In the genomic region with DNA sequence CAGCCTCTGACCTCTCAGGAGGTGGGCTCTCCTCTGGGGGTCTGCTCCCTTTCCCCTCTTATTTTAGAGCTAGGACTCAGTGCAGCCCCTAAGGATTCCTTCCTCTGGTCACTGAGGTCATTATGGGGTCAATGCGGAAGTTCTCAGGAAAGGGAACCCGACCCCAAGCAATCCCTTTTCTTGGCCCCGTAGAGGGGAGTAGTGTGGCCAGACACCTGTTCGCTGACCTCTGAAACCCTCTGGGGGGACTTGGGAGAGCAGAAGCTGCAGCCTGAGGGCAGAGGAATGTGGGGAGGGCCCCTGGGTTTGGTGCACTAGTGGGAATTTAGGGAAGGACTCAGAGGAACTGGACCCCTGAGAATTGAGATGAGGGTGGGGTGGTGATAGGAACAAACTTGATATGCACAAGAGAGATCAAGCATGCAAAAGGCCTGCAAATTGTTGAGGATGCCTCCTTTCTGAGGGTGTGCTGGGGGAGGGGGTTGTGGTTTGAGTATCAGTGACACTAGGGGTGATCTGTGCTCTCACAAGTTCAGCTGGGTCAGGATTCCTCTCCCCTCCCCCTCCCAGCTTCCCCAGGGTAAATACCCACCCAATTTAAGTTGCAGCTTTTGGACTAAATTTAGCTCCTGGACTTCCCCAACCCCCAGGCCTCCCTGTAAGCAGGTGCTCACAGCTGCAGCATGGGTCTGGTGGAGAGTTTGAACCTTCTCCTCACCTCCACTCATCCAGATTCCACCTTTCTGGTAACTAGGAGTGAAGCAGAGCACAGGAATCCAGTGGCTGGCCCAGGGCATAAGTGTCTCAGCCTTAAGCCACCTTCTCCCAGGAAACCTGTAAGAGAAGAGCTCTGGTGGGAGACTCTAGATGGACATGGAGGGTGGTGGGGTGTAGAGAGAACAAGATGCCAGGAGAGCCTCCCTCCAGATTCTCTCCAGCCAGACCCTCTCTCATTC, we compare ENCODE assay signal across 1 cellular context.
TF ChIP-seq lines count a peak whose summit lies in the region.

No MANE protein-coding gene starts in this region.

TF ChIP-seq in K562, 482 proteins besides CTCF, POLR2A, EP300 and RAD21 (continues in another document):
- TF ChIP-seq, protein P1, sequence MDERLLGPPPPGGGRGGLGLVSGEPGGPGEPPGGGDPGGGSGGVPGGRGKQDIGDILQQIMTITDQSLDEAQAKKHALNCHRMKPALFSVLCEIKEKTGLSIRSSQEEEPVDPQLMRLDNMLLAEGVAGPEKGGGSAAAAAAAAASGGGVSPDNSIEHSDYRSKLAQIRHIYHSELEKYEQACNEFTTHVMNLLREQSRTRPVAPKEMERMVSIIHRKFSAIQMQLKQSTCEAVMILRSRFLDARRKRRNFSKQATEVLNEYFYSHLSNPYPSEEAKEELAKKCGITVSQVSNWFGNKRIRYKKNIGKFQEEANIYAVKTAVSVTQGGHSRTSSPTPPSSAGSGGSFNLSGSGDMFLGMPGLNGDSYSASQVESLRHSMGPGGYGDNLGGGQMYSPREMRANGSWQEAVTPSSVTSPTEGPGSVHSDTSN (CRISPR knock-in tag; IDR thresholded peaks at IDR 0.05; ENCODE audit: low read depth), result no peak
- TF ChIP-seq, protein P1 (tag; conservative IDR thresholded peaks at IDR 0.05; ENCODE audit: low read depth), result no peak
- TF ChIP-seq TOE1 (IDR thresholded peaks at IDR 0.05; ENCODE audit: borderline replicate concordance) (0 out of 2 replicates have a peak, but pooled peaks have one; percentile 2), TOE1 (CRISPR knock-in tag; IDR thresholded peaks at IDR 0.05; ENCODE audit: borderline replicate concordance, low read depth) (no peak), NFRKB (IDR thresholded peaks at IDR 0.05; ENCODE audit: low read depth) (no peak), TGIF2 (CRISPR knock-in tag; IDR thresholded peaks at IDR 0.05) (no peak), ZBED1 (IDR thresholded peaks at IDR 0.05) (0 out of 2 replicates have a peak, but pooled peaks have one; percentile 60), TEAD2 (tag; IDR thresholded peaks at IDR 0.05) (no peak), CAMTA2 (CRISPR knock-in tag; conservative IDR thresholded peaks at IDR 0.05) (0 out of 2 replicates have a peak, but pooled peaks have one; percentile 15), PTTG1 (tag; IDR thresholded peaks at IDR 0.05; ENCODE audit: low read depth) (peak; percentile 55; the same call in 1 of the 2 replicates), ZNF133 (CRISPR knock-in tag; IDR thresholded peaks at IDR 0.05) (peak; percentile 23; the same call in 1 of the 2 replicates), ZFX (CRISPR knock-in tag; IDR thresholded peaks at IDR 0.05) (peak; percentile 29; the same call in 1 of the 2 replicates), RBM39 (optimal IDR thresholded peaks at IDR 0.05; ENCODE audit: low read depth, low read length) (peak; percentile 48), TEAD1 (CRISPR knock-in tag; IDR thresholded peaks at IDR 0.05) (peak in 1 of 2 experiments; percentile 6; a peak in 1 of 4 replicates), ZNF274 (IDR thresholded peaks at IDR 0.05; ENCODE audit: borderline replicate concordance, low read depth, low read length) (no peak), SRSF1 (IDR thresholded peaks at IDR 0.05; ENCODE audit: low read depth, low read length) (no peak), PHB (CRISPR knock-in tag; IDR thresholded peaks at IDR 0.05) (peak; percentile 1; the same call in 1 of the 2 replicates), NCOR1 (IDR thresholded peaks at IDR 0.05) (0 out of 2 replicates have a peak, but pooled peaks have one; percentile 17), CCNT2 (IDR thresholded peaks at IDR 0.05; ENCODE audit: borderline replicate concordance, extremely low read depth, insufficient read length, low read depth, low read length) (peak; percentile 3)
- TF ChIP-seq, protein P2, sequence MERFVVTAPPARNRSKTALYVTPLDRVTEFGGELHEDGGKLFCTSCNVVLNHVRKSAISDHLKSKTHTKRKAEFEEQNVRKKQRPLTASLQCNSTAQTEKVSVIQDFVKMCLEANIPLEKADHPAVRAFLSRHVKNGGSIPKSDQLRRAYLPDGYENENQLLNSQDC (CRISPR knock-in tag; IDR thresholded peaks at IDR 0.05), result 0 out of 2 replicates have a peak, but pooled peaks have one; percentile 35
- TF ChIP-seq, protein P3, sequence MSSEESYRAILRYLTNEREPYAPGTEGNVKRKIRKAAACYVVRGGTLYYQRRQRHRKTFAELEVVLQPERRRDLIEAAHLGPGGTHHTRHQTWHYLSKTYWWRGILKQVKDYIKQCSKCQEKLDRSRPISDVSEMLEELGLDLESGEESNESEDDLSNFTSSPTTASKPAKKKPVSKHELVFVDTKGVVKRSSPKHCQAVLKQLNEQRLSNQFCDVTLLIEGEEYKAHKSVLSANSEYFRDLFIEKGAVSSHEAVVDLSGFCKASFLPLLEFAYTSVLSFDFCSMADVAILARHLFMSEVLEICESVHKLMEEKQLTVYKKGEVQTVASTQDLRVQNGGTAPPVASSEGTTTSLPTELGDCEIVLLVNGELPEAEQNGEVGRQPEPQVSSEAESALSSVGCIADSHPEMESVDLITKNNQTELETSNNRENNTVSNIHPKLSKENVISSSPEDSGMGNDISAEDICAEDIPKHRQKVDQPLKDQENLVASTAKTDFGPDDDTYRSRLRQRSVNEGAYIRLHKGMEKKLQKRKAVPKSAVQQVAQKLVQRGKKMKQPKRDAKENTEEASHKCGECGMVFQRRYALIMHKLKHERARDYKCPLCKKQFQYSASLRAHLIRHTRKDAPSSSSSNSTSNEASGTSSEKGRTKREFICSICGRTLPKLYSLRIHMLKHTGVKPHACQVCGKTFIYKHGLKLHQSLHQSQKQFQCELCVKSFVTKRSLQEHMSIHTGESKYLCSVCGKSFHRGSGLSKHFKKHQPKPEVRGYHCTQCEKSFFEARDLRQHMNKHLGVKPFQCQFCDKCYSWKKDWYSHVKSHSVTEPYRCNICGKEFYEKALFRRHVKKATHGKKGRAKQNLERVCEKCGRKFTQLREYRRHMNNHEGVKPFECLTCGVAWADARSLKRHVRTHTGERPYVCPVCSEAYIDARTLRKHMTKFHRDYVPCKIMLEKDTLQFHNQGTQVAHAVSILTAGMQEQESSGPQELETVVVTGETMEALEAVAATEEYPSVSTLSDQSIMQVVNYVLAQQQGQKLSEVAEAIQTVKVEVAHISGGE (CRISPR knock-in tag; IDR thresholded peaks at IDR 0.05), result 0 out of 6 replicates have a peak, but pooled peaks of 1 of the 3 experiments have one; percentile 21
- TF ChIP-seq, protein P4, sequence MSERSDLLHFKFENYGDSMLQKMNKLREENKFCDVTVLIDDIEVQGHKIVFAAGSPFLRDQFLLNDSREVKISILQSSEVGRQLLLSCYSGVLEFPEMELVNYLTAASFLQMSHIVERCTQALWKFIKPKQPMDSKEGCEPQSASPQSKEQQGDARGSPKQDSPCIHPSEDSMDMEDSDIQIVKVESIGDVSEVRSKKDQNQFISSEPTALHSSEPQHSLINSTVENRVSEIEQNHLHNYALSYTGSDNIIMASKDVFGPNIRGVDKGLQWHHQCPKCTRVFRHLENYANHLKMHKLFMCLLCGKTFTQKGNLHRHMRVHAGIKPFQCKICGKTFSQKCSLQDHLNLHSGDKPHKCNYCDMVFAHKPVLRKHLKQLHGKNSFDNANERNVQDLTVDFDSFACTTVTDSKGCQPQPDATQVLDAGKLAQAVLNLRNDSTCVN (CRISPR knock-in tag; IDR thresholded peaks at IDR 0.05), result peak; percentile 31; the same call in 1 of the 2 replicates
- TF ChIP-seq, protein P5, sequence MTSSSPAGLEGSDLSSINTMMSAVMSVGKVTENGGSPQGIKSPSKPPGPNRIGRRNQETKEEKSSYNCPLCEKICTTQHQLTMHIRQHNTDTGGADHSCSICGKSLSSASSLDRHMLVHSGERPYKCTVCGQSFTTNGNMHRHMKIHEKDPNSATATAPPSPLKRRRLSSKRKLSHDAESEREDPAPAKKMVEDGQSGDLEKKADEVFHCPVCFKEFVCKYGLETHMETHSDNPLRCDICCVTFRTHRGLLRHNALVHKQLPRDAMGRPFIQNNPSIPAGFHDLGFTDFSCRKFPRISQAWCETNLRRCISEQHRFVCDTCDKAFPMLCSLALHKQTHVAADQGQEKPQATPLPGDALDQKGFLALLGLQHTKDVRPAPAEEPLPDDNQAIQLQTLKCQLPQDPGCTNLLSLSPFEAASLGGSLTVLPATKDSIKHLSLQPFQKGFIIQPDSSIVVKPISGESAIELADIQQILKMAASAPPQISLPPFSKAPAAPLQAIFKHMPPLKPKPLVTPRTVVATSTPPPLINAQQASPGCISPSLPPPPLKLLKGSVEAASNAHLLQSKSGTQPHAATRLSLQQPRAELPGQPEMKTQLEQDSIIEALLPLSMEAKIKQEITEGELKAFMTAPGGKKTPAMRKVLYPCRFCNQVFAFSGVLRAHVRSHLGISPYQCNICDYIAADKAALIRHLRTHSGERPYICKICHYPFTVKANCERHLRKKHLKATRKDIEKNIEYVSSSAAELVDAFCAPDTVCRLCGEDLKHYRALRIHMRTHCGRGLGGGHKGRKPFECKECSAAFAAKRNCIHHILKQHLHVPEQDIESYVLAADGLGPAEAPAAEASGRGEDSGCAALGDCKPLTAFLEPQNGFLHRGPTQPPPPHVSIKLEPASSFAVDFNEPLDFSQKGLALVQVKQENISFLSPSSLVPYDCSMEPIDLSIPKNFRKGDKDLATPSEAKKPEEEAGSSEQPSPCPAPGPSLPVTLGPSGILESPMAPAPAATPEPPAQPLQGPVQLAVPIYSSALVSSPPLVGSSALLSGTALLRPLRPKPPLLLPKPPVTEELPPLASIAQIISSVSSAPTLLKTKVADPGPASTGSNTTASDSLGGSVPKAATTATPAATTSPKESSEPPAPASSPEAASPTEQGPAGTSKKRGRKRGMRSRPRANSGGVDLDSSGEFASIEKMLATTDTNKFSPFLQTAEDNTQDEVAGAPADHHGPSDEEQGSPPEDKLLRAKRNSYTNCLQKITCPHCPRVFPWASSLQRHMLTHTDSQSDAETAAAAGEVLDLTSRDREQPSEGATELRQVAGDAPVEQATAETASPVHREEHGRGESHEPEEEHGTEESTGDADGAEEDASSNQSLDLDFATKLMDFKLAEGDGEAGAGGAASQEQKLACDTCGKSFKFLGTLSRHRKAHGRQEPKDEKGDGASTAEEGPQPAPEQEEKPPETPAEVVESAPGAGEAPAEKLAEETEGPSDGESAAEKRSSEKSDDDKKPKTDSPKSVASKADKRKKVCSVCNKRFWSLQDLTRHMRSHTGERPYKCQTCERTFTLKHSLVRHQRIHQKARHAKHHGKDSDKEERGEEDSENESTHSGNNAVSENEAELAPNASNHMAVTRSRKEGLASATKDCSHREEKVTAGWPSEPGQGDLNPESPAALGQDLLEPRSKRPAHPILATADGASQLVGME (CRISPR knock-in tag; IDR thresholded peaks at IDR 0.05), result peak; percentile 44; the same call in 1 of the 2 replicates
- TF ChIP-seq, protein P6, sequence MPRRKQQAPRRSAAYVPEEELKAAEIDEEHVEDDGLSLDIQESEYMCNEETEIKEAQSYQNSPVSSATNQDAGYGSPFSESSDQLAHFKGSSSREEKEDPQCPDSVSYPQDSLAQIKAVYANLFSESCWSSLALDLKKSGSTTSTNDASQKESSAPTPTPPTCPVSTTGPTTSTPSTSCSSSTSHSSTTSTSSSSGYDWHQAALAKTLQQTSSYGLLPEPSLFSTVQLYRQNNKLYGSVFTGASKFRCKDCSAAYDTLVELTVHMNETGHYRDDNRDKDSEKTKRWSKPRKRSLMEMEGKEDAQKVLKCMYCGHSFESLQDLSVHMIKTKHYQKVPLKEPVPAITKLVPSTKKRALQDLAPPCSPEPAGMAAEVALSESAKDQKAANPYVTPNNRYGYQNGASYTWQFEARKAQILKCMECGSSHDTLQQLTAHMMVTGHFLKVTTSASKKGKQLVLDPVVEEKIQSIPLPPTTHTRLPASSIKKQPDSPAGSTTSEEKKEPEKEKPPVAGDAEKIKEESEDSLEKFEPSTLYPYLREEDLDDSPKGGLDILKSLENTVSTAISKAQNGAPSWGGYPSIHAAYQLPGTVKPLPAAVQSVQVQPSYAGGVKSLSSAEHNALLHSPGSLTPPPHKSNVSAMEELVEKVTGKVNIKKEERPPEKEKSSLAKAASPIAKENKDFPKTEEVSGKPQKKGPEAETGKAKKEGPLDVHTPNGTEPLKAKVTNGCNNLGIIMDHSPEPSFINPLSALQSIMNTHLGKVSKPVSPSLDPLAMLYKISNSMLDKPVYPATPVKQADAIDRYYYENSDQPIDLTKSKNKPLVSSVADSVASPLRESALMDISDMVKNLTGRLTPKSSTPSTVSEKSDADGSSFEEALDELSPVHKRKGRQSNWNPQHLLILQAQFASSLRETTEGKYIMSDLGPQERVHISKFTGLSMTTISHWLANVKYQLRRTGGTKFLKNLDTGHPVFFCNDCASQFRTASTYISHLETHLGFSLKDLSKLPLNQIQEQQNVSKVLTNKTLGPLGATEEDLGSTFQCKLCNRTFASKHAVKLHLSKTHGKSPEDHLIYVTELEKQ (CRISPR knock-in tag; IDR thresholded peaks at IDR 0.05), result peak; percentile 47; the same call in 1 of the 2 replicates
- TF ChIP-seq, protein P7, sequence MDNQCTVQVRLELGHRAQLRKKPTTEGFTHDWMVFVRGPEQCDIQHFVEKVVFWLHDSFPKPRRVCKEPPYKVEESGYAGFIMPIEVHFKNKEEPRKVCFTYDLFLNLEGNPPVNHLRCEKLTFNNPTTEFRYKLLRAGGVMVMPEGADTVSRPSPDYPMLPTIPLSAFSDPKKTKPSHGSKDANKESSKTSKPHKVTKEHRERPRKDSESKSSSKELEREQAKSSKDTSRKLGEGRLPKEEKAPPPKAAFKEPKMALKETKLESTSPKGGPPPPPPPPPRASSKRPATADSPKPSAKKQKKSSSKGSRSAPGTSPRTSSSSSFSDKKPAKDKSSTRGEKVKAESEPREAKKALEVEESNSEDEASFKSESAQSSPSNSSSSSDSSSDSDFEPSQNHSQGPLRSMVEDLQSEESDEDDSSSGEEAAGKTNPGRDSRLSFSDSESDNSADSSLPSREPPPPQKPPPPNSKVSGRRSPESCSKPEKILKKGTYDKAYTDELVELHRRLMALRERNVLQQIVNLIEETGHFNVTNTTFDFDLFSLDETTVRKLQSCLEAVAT (IDR thresholded peaks at IDR 0.05), result no peak
- TF ChIP-seq, protein P8, sequence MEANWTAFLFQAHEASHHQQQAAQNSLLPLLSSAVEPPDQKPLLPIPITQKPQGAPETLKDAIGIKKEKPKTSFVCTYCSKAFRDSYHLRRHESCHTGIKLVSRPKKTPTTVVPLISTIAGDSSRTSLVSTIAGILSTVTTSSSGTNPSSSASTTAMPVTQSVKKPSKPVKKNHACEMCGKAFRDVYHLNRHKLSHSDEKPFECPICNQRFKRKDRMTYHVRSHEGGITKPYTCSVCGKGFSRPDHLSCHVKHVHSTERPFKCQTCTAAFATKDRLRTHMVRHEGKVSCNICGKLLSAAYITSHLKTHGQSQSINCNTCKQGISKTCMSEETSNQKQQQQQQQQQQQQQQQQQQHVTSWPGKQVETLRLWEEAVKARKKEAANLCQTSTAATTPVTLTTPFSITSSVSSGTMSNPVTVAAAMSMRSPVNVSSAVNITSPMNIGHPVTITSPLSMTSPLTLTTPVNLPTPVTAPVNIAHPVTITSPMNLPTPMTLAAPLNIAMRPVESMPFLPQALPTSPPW (CRISPR knock-in tag; IDR thresholded peaks at IDR 0.05), result peak; percentile 23; the same call in 1 of the 2 replicates
